9 cellular contexts compared by ENCODE assay signal in genomic region chr16:73949574-73950348, GRCh38.
A peak's percentile ranks its signal among the peaks of the same experiment; 100 is the strongest.
DNase-seq lines count a peak whose midpoint lies in the region; ATAC-seq and TF ChIP-seq lines count a peak whose summit lies in the region.
"Had no signal": no experiment of that assay in that cellular context is flagged by ENCODE, and none has a peak within 500 bp of the region (broad histone marks: within the 10 kb centered on the region; RNA-seq: fewer than 3 reads in every experiment).

No MANE protein-coding gene starts in this region.

- no peaks in the 10 kb centered on the region; the same call in 1 of the 2 replicates for H3K27me3 Mint-ChIP-seq in WTC11 (ENCODE audit: low read depth)

- POLR2A ChIA-PET in HEK293T (lab: Yijun Ruan, JAX): no interaction called here
- POLR2A ChIA-PET in WTC11 (lab: Charles Lee): no interaction called here

- H3K36me3 ChIP-seq in rectal smooth muscle tissue (ENCODE audit: control insufficient read depth, insufficient read depth, low read length): no peaks in the 10 kb centered on the region

- no peaks in the 10 kb centered on the region for H3K4me1 ChIP-seq in rectal smooth muscle tissue (ENCODE audit: control insufficient read depth, insufficient read depth, low read length)

- no peaks in the 10 kb centered on the region for H3K27me3 ChIP-seq in rectal smooth muscle tissue (ENCODE audit: control insufficient read depth, insufficient read depth, low read length)

- TF ChIP-seq CTCF in fibroblast of mammary gland (conservative IDR thresholded peaks at IDR 0.05; ENCODE audit: control insufficient read depth, insufficient read depth, low read depth, low read length) (no peak), WTC11 (IDR thresholded peaks at IDR 0.05) (no peak)

- no peak overlapping the region for H3K9ac ChIP-seq in rectal smooth muscle tissue (ENCODE audit: low read length)

- H3K4me1 Mint-ChIP-seq in WTC11: peaks cover 11% of the 10 kb centered on the region

- DNase-seq in ELR (ENCODE audit: low read depth) (peak; percentile 39), OCI-M1 (lab: John Stamatoyannopoulos, UW) (peak; percentile 0), fibroblast of mammary gland (ENCODE audit: low read depth) (peak; percentile 91), NOMO-1 treated with dmso at 0.1 percent for 144 hours (lab: John Stamatoyannopoulos, UW; ENCODE audit: unreplicated experiment) (no peak), HEK293T (ENCODE audit: extremely low spot score) (no peak), WTC11 (ENCODE audit: low spot score) (no peak)

- H3K9me3 Mint-ChIP-seq in WTC11: no peaks in the 10 kb centered on the region
- H3K9me3 Mint-ChIP-seq: T-helper 1 cell treated with Interleukin-12 subunit alpha and Interleukin-12 subunit beta and Interleukin-4 antibody, amounts not matched to agents 30 μg/mL and 1 μg/mL, for 36 hours had no signal

- H3K4me3 ChIP-seq in fibroblast of mammary gland (ENCODE audit: control insufficient read depth, low read depth, low read length) (no peak overlapping the region), rectal smooth muscle tissue (ENCODE audit: low read length) (no peak overlapping the region)

- no peaks in the 10 kb centered on the region for H3K36me3 Mint-ChIP-seq in WTC11

- CTCF ChIA-PET in HEK293T (lab: Yijun Ruan, JAX) (no interaction called here), WTC11 (lab: Charles Lee) (interaction anchor here (1.4 kb wide), 1 partner anchor 277 kb away, joined by 3 read pairs; no protein-coding TSS in a partner anchor)

- H3K27ac Mint-ChIP-seq in WTC11: no peak overlapping the region
- H3K27ac Mint-ChIP-seq: T-helper 1 cell treated with Interleukin-12 subunit alpha and Interleukin-12 subunit beta and Interleukin-4 antibody, amounts not matched to agents 30 μg/mL and 1 μg/mL, for 36 hours had no signal

- H3K4me3 Mint-ChIP-seq in WTC11: no peak overlapping the region
- H3K4me3 Mint-ChIP-seq: T-helper 1 cell treated with Interleukin-12 subunit alpha and Interleukin-12 subunit beta and Interleukin-4 antibody, amounts not matched to agents 30 μg/mL and 1 μg/mL, for 36 hours had no signal

- no peak for ATAC-seq in HG02763 (IDR thresholded peaks at IDR 0.05; ENCODE audit: unreplicated experiment)
- no peak for ATAC-seq in WTC11

- H3K27ac ChIP-seq in rectal smooth muscle tissue (ENCODE audit: low read depth, low read length): peak overlapping the region; percentile 38

TF ChIP-seq in HEK293T, 16 proteins besides CTCF, POLR2A, EP300 and RAD21:
- TF ChIP-seq ELF4 (IDR thresholded peaks at IDR 0.05) (no peak), FOXM1 (IDR thresholded peaks at IDR 0.05; ENCODE audit: borderline replicate concordance) (no peak), SUZ12 (IDR thresholded peaks at IDR 0.05) (no peak)
TF ChIP-seq in HEK293T: peak in this region for 0.

TF ChIP-seq in WTC11, 78 proteins besides CTCF, POLR2A, EP300 and RAD21:
- TF ChIP-seq CREM (CRISPR knock-in tag; IDR thresholded peaks at IDR 0.05): no peak
- TF ChIP-seq ZNF512 (CRISPR knock-in tag; IDR thresholded peaks at IDR 0.05; ENCODE audit: borderline replicate concordance): no peak
- TF ChIP-seq, protein P1, sequence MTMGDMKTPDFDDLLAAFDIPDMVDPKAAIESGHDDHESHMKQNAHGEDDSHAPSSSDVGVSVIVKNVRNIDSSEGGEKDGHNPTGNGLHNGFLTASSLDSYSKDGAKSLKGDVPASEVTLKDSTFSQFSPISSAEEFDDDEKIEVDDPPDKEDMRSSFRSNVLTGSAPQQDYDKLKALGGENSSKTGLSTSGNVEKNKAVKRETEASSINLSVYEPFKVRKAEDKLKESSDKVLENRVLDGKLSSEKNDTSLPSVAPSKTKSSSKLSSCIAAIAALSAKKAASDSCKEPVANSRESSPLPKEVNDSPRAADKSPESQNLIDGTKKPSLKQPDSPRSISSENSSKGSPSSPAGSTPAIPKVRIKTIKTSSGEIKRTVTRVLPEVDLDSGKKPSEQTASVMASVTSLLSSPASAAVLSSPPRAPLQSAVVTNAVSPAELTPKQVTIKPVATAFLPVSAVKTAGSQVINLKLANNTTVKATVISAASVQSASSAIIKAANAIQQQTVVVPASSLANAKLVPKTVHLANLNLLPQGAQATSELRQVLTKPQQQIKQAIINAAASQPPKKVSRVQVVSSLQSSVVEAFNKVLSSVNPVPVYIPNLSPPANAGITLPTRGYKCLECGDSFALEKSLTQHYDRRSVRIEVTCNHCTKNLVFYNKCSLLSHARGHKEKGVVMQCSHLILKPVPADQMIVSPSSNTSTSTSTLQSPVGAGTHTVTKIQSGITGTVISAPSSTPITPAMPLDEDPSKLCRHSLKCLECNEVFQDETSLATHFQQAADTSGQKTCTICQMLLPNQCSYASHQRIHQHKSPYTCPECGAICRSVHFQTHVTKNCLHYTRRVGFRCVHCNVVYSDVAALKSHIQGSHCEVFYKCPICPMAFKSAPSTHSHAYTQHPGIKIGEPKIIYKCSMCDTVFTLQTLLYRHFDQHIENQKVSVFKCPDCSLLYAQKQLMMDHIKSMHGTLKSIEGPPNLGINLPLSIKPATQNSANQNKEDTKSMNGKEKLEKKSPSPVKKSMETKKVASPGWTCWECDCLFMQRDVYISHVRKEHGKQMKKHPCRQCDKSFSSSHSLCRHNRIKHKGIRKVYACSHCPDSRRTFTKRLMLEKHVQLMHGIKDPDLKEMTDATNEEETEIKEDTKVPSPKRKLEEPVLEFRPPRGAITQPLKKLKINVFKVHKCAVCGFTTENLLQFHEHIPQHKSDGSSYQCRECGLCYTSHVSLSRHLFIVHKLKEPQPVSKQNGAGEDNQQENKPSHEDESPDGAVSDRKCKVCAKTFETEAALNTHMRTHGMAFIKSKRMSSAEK (CRISPR knock-in tag; IDR thresholded peaks at IDR 0.05; ENCODE audit: borderline replicate concordance): no peak
- TF ChIP-seq GRHL2 (CRISPR knock-in tag; IDR thresholded peaks at IDR 0.05; ENCODE audit: insufficient replicate concordance, severe bottlenecking): no peak
- TF ChIP-seq ESRRA (CRISPR knock-in tag; IDR thresholded peaks at IDR 0.05; ENCODE audit: borderline replicate concordance): no peak
- TF ChIP-seq, protein P2, sequence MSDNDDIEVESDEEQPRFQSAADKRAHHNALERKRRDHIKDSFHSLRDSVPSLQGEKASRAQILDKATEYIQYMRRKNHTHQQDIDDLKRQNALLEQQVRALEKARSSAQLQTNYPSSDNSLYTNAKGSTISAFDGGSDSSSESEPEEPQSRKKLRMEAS (CRISPR knock-in tag; IDR thresholded peaks at IDR 0.05): no peak
- TF ChIP-seq, protein P3, sequence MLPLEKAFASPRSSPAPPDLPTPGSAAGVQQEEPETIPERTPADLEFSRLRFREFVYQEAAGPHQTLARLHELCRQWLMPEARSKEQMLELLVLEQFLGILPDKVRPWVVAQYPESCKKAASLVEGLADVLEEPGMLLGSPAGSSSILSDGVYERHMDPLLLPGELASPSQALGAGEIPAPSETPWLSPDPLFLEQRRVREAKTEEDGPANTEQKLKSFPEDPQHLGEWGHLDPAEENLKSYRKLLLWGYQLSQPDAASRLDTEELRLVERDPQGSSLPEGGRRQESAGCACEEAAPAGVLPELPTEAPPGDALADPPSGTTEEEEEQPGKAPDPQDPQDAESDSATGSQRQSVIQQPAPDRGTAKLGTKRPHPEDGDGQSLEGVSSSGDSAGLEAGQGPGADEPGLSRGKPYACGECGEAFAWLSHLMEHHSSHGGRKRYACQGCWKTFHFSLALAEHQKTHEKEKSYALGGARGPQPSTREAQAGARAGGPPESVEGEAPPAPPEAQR (CRISPR knock-in tag; IDR thresholded peaks at IDR 0.05): no peak
- no peak for TF ChIP-seq FOXP1 (CRISPR knock-in tag; IDR thresholded peaks at IDR 0.05; ENCODE audit: borderline replicate concordance)
TF ChIP-seq in WTC11: peak in this region for 0.

Comparison
In these comparisons a context has a peak if more than half of its experiments do, and no peak if none do; other contexts are left out.
1. DNase-seq: peak in ELR (single experiment), OCI-M1 (single experiment) and fibroblast of mammary gland (single experiment); none in NOMO-1 treated with dmso at 0.1 percent for 144 hours (single experiment), HEK293T (single experiment) and WTC11 (single experiment).